In genomic region chr3:179961081-179962078, GRCh38 we compare ENCODE assay signal across 11 cellular contexts.
DNase-seq lines count a peak whose midpoint lies in the region; ATAC-seq and TF ChIP-seq lines count a peak whose summit lies in the region.
"Had no signal": no experiment of that assay in that cellular context is flagged by ENCODE, and none has a peak within 500 bp of the region (broad histone marks: within the 10 kb centered on the region; RNA-seq: fewer than 3 reads in every experiment).

No MANE protein-coding gene starts in this region.

- H3K27me3 Mint-ChIP-seq in chondrocyte (ENCODE audit: low read depth): peaks cover 12% of the 10 kb centered on the region
- H3K27me3 Mint-ChIP-seq in activated naive CD4-positive, alpha-beta T cell treated with anti-CD3 and anti-CD28 coated beads, Interleukin-2, amount 10 ng/mL, durations not matched to agents 7 days and 5 days: peaks cover 4% of the 10 kb centered on the region

- no peaks in the 10 kb centered on the region for H3K9me3 Mint-ChIP-seq in chondrocyte (ENCODE audit: low read depth)
- H3K9me3 Mint-ChIP-seq in activated naive CD4-positive, alpha-beta T cell treated with anti-CD3 and anti-CD28 coated beads, Interleukin-2, amount 10 ng/mL, durations not matched to agents 7 days and 5 days: no peaks in the 10 kb centered on the region
- H3K9me3 Mint-ChIP-seq: dendritic cell treated with granulocyte-macrophage colony-stimulating factor and Interleukin-4, amounts not matched to agents 40 ng/mL and 50 ng/mL, for 4 days had no signal

- CTCF ChIA-PET in activated naive CD4-positive, alpha-beta T cell treated with anti-CD3 and anti-CD28 coated beads, Interleukin-2, amount 10 ng/mL, durations not matched to agents 7 days and 5 days (lab: Charles Lee): no interaction called here

- peak; percentile 26 for DNase-seq in NCI-H1436 (lab: John Stamatoyannopoulos, UW)
- DNase-seq in NCI-H1436 treated with DMSO at 0.1 percent for 48 hours (lab: John Stamatoyannopoulos, UW): no peak
- DNase-seq in NCI-H146 (lab: John Stamatoyannopoulos, UW): peak; percentile 99
- DNase-seq in retina: peak; percentile 67
- DNase-seq in NCI-H1694 treated with DMSO at 0.1 percent for 48 hours (lab: John Stamatoyannopoulos, UW): no peak
- no peak for DNase-seq in chondrocyte (ENCODE audit: low spot score)
- DNase-seq in activated naive CD4-positive, alpha-beta T cell treated with anti-CD3 and anti-CD28 coated beads, Interleukin-2, amount 10 ng/mL, durations not matched to agents 7 days and 5 days: no peak
- DNase-seq: H7, PC-3 had no signal

- TF ChIP-seq CTCF in chondrocyte (IDR thresholded peaks at IDR 0.05): no peak

- no peaks in the 10 kb centered on the region for H3K36me3 Mint-ChIP-seq in chondrocyte (ENCODE audit: low read depth)
- no peaks in the 10 kb centered on the region for H3K36me3 Mint-ChIP-seq in activated naive CD4-positive, alpha-beta T cell treated with anti-CD3 and anti-CD28 coated beads, Interleukin-2, amount 10 ng/mL, durations not matched to agents 7 days and 5 days

- H3K4me3 Mint-ChIP-seq in chondrocyte (ENCODE audit: unreplicated experiment): no peak overlapping the region
- no peak overlapping the region for H3K4me3 Mint-ChIP-seq in activated naive CD4-positive, alpha-beta T cell treated with anti-CD3 and anti-CD28 coated beads, Interleukin-2, amount 10 ng/mL, durations not matched to agents 7 days and 5 days
- H3K4me3 Mint-ChIP-seq: dendritic cell treated with granulocyte-macrophage colony-stimulating factor and Interleukin-4, amounts not matched to agents 40 ng/mL and 50 ng/mL, for 4 days had no signal

- ATAC-seq in HG02870 (IDR thresholded peaks at IDR 0.05; ENCODE audit: unreplicated experiment): peak; percentile 73
- ATAC-seq: PC-3 had no signal

- no peaks in the 10 kb centered on the region for H3K4me1 Mint-ChIP-seq in chondrocyte (ENCODE audit: low read depth)
- no peaks in the 10 kb centered on the region for H3K4me1 Mint-ChIP-seq in activated naive CD4-positive, alpha-beta T cell treated with anti-CD3 and anti-CD28 coated beads, Interleukin-2, amount 10 ng/mL, durations not matched to agents 7 days and 5 days

- no peak overlapping the region for H3K27ac Mint-ChIP-seq in chondrocyte (ENCODE audit: unreplicated experiment)
- no peak overlapping the region for H3K27ac Mint-ChIP-seq in activated naive CD4-positive, alpha-beta T cell treated with anti-CD3 and anti-CD28 coated beads, Interleukin-2, amount 10 ng/mL, durations not matched to agents 7 days and 5 days
- H3K27ac Mint-ChIP-seq: dendritic cell treated with granulocyte-macrophage colony-stimulating factor and Interleukin-4, amounts not matched to agents 40 ng/mL and 50 ng/mL, for 4 days had no signal

Comparison
In these comparisons a context has a peak if more than half of its experiments do, and no peak if none do; other contexts are left out.
1. DNase-seq: peak in NCI-H1436 (single experiment), NCI-H146 (single experiment) and retina (single experiment); none in NCI-H1436 treated with DMSO at 0.1 percent for 48 hours (single experiment), NCI-H1694 treated with DMSO at 0.1 percent for 48 hours (single experiment), chondrocyte (single experiment) and activated naive CD4-positive, alpha-beta T cell treated with anti-CD3 and anti-CD28 coated beads, Interleukin-2, amount 10 ng/mL, durations not matched to agents 7 days and 5 days (single experiment).